Comparison of ENCODE assay signal across 9 cellular contexts in genomic region chr6:161168281-161168891, GRCh38.
DNase-seq lines count a peak whose midpoint lies in the region; ATAC-seq and TF ChIP-seq lines count a peak whose summit lies in the region.
"Had no signal": no experiment of that assay in that cellular context is flagged by ENCODE, and none has a peak within 500 bp of the region (broad histone marks: within the 10 kb centered on the region; RNA-seq: fewer than 3 reads in every experiment).

No MANE protein-coding gene starts in this region.

- H3K27me3 ChIP-seq in gastroesophageal sphincter (no peaks in the 10 kb centered on the region), H7 (ENCODE audit: control insufficient read depth, insufficient read depth, low read length) (no peaks in the 10 kb centered on the region)

- 81 to 94% methylated on average over 2 to 3 of the region's 14 CpGs for WGBS in gastroesophageal sphincter (ENCODE audit: low coverage in 1 of 2), 2 donors

- H3K36me3 Mint-ChIP-seq in activated CD4-positive, alpha-beta T cell treated with anti-CD3 and anti-CD28 coated beads, Interleukin-2, amount 10 ng/mL, durations not matched to agents 24 days and 14 days (ENCODE audit: low read depth) = peaks cover 6% of the 10 kb centered on the region

- CTCF ChIA-PET in RWPE1 (lab: Yijun Ruan, JAX) = interaction anchor here (0.6 kb wide), 1 partner anchor 373 kb away, joined by 3 read pairs; no protein-coding TSS in a partner anchor

- POLR2A ChIA-PET in RWPE1 (lab: Yijun Ruan, JAX; ENCODE audit: low non-redundant PET) = no interaction called here

- no peak overlapping the region for H3K4me3 Mint-ChIP-seq in activated CD4-positive, alpha-beta T cell treated with anti-CD3 and anti-CD28 coated beads, Interleukin-2, amount 10 ng/mL, durations not matched to agents 24 days and 14 days

- DNase-seq in NCI-H1436 (lab: John Stamatoyannopoulos, UW) (peak; percentile 53), NCI-H1436 treated with DMSO at 0.1 percent for 48 hours (lab: John Stamatoyannopoulos, UW) (no peak), RWPE1 (ENCODE audit: low spot score) (peak; percentile 86), superior temporal gyrus (ENCODE audit: extremely low spot score) (peak; percentile 72), H7 (no peak)
- no peak for DNase-seq in activated CD4-positive, alpha-beta T cell treated with anti-CD3 and anti-CD28 coated beads, Interleukin-2, amount 10 ng/mL, durations not matched to agents 24 days and 14 days

- ATAC-seq in gastroesophageal sphincter = peak; percentile 68
- no peak for ATAC-seq in HG02798 (IDR thresholded peaks at IDR 0.05; ENCODE audit: poor library complexity, unreplicated experiment)
- ATAC-seq: mucosa of descending colon had no signal

- H3K27me3 Mint-ChIP-seq in activated CD4-positive, alpha-beta T cell treated with anti-CD3 and anti-CD28 coated beads, Interleukin-2, amount 10 ng/mL, durations not matched to agents 24 days and 14 days = no peaks in the 10 kb centered on the region

- intact Hi-C loops in activated CD4-positive, alpha-beta T cell treated with anti-CD3 and anti-CD28 coated beads, Interleukin-2, amount 10 ng/mL, durations not matched to agents 24 days and 14 days (cut with micrococcal nuclease) = no loop called here

- peaks cover 0 to 17% (median 5%) of the 10 kb centered on the region in 3 donors for H3K4me1 ChIP-seq in gastroesophageal sphincter

- H3K4me3 ChIP-seq in gastroesophageal sphincter (no peak overlapping the region), H7 (ENCODE audit: insufficient read depth, low read depth, low read length) (no peak overlapping the region)
- H3K4me3 ChIP-seq: mucosa of descending colon had no signal

- H3K4me1 Mint-ChIP-seq in activated CD4-positive, alpha-beta T cell treated with anti-CD3 and anti-CD28 coated beads, Interleukin-2, amount 10 ng/mL, durations not matched to agents 24 days and 14 days = peaks cover 9% of the 10 kb centered on the region

- no peak for TF ChIP-seq CTCF in RWPE1 (conservative IDR thresholded peaks at IDR 0.05; ENCODE audit: low read depth)
- TF ChIP-seq CTCF in gastroesophageal sphincter (IDR thresholded peaks at IDR 0.05) = no peak

- peaks cover 0 to 30% of the 10 kb centered on the region in 2 donors for H3K36me3 ChIP-seq in gastroesophageal sphincter
- peaks cover 4% of the 10 kb centered on the region for H3K36me3 ChIP-seq in H7 (replicated peaks; ENCODE audit: control insufficient read depth, insufficient read depth, low read length)

- no peaks in the 10 kb centered on the region for H3K9me3 ChIP-seq in gastroesophageal sphincter
- H3K9me3 ChIP-seq: mucosa of descending colon had no signal

- TF ChIP-seq EP300 in gastroesophageal sphincter (IDR thresholded peaks at IDR 0.05) = no peak

- H3K27ac Mint-ChIP-seq in activated CD4-positive, alpha-beta T cell treated with anti-CD3 and anti-CD28 coated beads, Interleukin-2, amount 10 ng/mL, durations not matched to agents 24 days and 14 days = no peak overlapping the region

- H3K27ac ChIP-seq in RWPE1 (peak overlapping the region; percentile 62), gastroesophageal sphincter (no peak overlapping the region)

- H3K9me3 Mint-ChIP-seq in activated CD4-positive, alpha-beta T cell treated with anti-CD3 and anti-CD28 coated beads, Interleukin-2, amount 10 ng/mL, durations not matched to agents 24 days and 14 days = peaks cover 3% of the 10 kb centered on the region

- TF ChIP-seq POLR2A in gastroesophageal sphincter (IDR thresholded peaks at IDR 0.05) = no peak

Comparison
In these comparisons a context has a peak if more than half of its experiments do, and no peak if none do; other contexts are left out.
1. DNase-seq: peak in NCI-H1436 (single experiment), RWPE1 (single experiment) and superior temporal gyrus (single experiment); none in NCI-H1436 treated with DMSO at 0.1 percent for 48 hours (single experiment), H7 (single experiment) and activated CD4-positive, alpha-beta T cell treated with anti-CD3 and anti-CD28 coated beads, Interleukin-2, amount 10 ng/mL, durations not matched to agents 24 days and 14 days (single experiment).